8 cellular contexts compared by ENCODE assay signal in genomic region chr1:2466834-2467554, GRCh38. TPM values are rescaled to one million over a fixed set of nuclear protein-coding genes. Genes with fewer than 3 reads are reported as not detected.
DNase-seq lines count a peak whose midpoint lies in the region; ATAC-seq, FAIRE-seq and TF ChIP-seq lines count a peak whose summit lies in the region.
"Had no signal": no experiment of that assay in that cellular context is flagged by ENCODE, and none has a peak within 500 bp of the region (broad histone marks: within the 10 kb centered on the region; RNA-seq: fewer than 3 reads in every experiment).

No MANE protein-coding gene starts in this region.

- peak overlapping the region; percentile 14; the same call in 1 of the 2 replicates for H3K4me3 ChIP-seq in H7 (ENCODE audit: insufficient read depth, low read depth, low read length)
- no peak overlapping the region for H3K4me3 ChIP-seq in RWPE2 (ENCODE audit: severe bottlenecking)
- no peak overlapping the region for H3K4me3 ChIP-seq in K562

- H3K9ac ChIP-seq in K562 (ENCODE audit: insufficient read depth in 1 of 2, low read depth in 2 of 2, low read length in 2 of 2): no peak overlapping the region

- TF ChIP-seq RAD21 in K562 (CRISPR knock-in tag; conservative IDR thresholded peaks at IDR 0.05 in 1 of 2, IDR thresholded peaks at IDR 0.05 in 1 of 2): no peak

- CTCF ChIA-PET in K562 (lab: Yijun Ruan, JAX; ENCODE audit: low intra/inter-chr PET ratio): no interaction called here

- in situ Hi-C loops in K562 (cut with MboI): no loop called here

- BruUV-seq in K562 (replicated peaks; lab: Mats Ljungman, UMichigan): no TSS peak

- no peaks in the 10 kb centered on the region for H3K9me3 ChIP-seq in RWPE2 (ENCODE audit: severe bottlenecking)
- no peaks in the 10 kb centered on the region for H3K9me3 ChIP-seq in K562 (replicated peaks; ENCODE audit: control insufficient read depth, insufficient read depth, low read depth, low read length)

- H3K9me1 ChIP-seq in K562 (ENCODE audit: control insufficient read depth, insufficient read depth, low read length): no peaks in the 10 kb centered on the region

- peaks cover 47% of the 10 kb centered on the region for H4K20me1 ChIP-seq in K562 (replicated peaks; ENCODE audit: control insufficient read depth, insufficient read depth, low read length)

- H2AFZ ChIP-seq in K562 (ENCODE audit: low read depth, low read length): no peak overlapping the region

- no peak for TF ChIP-seq CTCF in RWPE2 (IDR thresholded peaks at IDR 0.05; ENCODE audit: poor library complexity, severe bottlenecking)
- no peak for TF ChIP-seq CTCF in K562 (IDR thresholded peaks at IDR 0.05 in 2 of 3, conservative IDR thresholded peaks at IDR 0.05 in 1 of 3; ENCODE audit: insufficient read depth in 2 of 3, low read depth in 1 of 3, low read length in 3 of 3)

- 0% methylated on average over 20 of the region's 36 CpGs for WGBS in K562 (ENCODE audit: insufficient coverage, low coverage, missing lambda C conversion rate)

- H3K79me2 ChIP-seq in K562 (ENCODE audit: control insufficient read depth, insufficient read depth, low read length): no peaks in the 10 kb centered on the region

- TF ChIP-seq POLR2A in K562 (conservative IDR thresholded peaks at IDR 0.05): no peak

- no peaks in the 10 kb centered on the region for H3K27me3 ChIP-seq in H7 (ENCODE audit: control insufficient read depth, insufficient read depth, low read length)
- H3K27me3 ChIP-seq in RWPE2 (ENCODE audit: insufficient read depth, poor library complexity, severe bottlenecking): no peaks in the 10 kb centered on the region
- peaks cover 12 to 76% of the 10 kb centered on the region in 2 experiments; a peak in 3 of 5 replicates for H3K27me3 ChIP-seq in K562 (ENCODE audit: control insufficient read depth in 2 of 2, insufficient read depth in 2 of 2, low read length in 2 of 2)

- ATAC-seq in RWPE2 (ENCODE audit: low read depth): no peak
- ATAC-seq in K562: peak; percentile 87

- peak overlapping the region; percentile 17 for H3K27ac ChIP-seq in RWPE2 (ENCODE audit: poor library complexity, severe bottlenecking)
- H3K27ac ChIP-seq in K562 (ENCODE audit: extremely low read depth, low read depth, low read length): no peak overlapping the region

- no peak overlapping the region for H3K4me2 ChIP-seq in K562 (ENCODE audit: insufficient read depth, low read length)

- H3K4me1 ChIP-seq in RWPE2 (ENCODE audit: insufficient read depth, poor library complexity, severe bottlenecking) (peaks cover 27% of the 10 kb centered on the region), K562 (replicated peaks in 1 of 2; ENCODE audit: control insufficient read depth in 2 of 2, insufficient read depth in 2 of 2, low read length in 2 of 2) (peaks cover 0 to 61% of the 10 kb centered on the region in 2 experiments; a peak in 2 of 5 replicates)

- intact Hi-C loops in K562 (cut with micrococcal nuclease): no loop called here

- no peak for TF ChIP-seq EP300 in K562 (IDR thresholded peaks at IDR 0.05; ENCODE audit: low read length)

- H3K36me3 ChIP-seq in H7 (replicated peaks; ENCODE audit: control insufficient read depth, insufficient read depth, low read length) (no peaks in the 10 kb centered on the region), RWPE2 (ENCODE audit: low read depth) (no peaks in the 10 kb centered on the region), K562 (ENCODE audit: control insufficient read depth, insufficient read depth, low read length) (no peaks in the 10 kb centered on the region)

- FAIRE-seq in K562 (lab: Jason Lieb, UNC): no peak

- POLR2A ChIA-PET in K562 (lab: Yijun Ruan, JAX): interaction anchor here (1.1 to 1.4 kb wide), 2 partner anchors 11 to 22 kb away, joined by 3 to 4 read pairs; no protein-coding TSS in a partner anchor

- no peak for DNase-seq in H7
- no peak for DNase-seq in RWPE2 (ENCODE audit: low spot score)
- peak; percentile 60 to 93 (median 89) for DNase-seq in K562 (ENCODE audit: extremely low read depth in 1 of 4, low spot score in 3 of 4)
- peak; percentile 49 for DNase-seq in stimulated activated CD4-positive, alpha-beta T cell treated with anti-CD3 and anti-CD28 coated beads, Interleukin-15, amount 100 ng/mL, for 24 hours
- no peak for DNase-seq in NCI-H1105 (lab: John Stamatoyannopoulos, UW)
- DNase-seq in ureter (ENCODE audit: low spot score): no peak
- DNase-seq in NCI-H2029 treated with DMSO at 0.1 percent for 48 hours (lab: John Stamatoyannopoulos, UW): no peak
- DNase-seq: hippocampal formation had no signal

TF ChIP-seq in K562, 482 proteins besides CTCF, POLR2A, EP300 and RAD21 (continues in another document):
- TF ChIP-seq ZBTB7A (IDR thresholded peaks at IDR 0.05; ENCODE audit: borderline replicate concordance, control insufficient read depth, low read depth, low read length): peak; percentile 40; the same call in 1 of the 2 replicates
- TF ChIP-seq FOXM1 (IDR thresholded peaks at IDR 0.05; ENCODE audit: low read depth): 0 out of 2 replicates have a peak, but pooled peaks have one; percentile 40
- TF ChIP-seq FOXM1 (CRISPR knock-in tag; IDR thresholded peaks at IDR 0.05; ENCODE audit: low read depth): no peak
- peak; percentile 25; the same call in 1 of the 2 replicates for TF ChIP-seq XRCC5 (IDR thresholded peaks at IDR 0.05; ENCODE audit: low read depth, low read length)
- TF ChIP-seq HNRNPL (IDR thresholded peaks at IDR 0.05; ENCODE audit: low read depth, low read length): peak; percentile 52; the same call in 1 of the 2 replicates
- peak in 1 of 2 experiments; percentile 56; a peak in 1 of 4 replicates for TF ChIP-seq MAZ (CRISPR knock-in tag; conservative IDR thresholded peaks at IDR 0.05 in 1 of 2, IDR thresholded peaks at IDR 0.05 in 1 of 2)

RNA-seq across cellular contexts. Expression of gene PLCH2, which starts 9.1 kb away (rescaled TPM):
- total RNA-seq in H7 (2014; rRNA removed; shearing (Covaris generic)): 0.24 and 0.37 TPM in 2 replicates
- 0.07 TPM in 1 of 2 replicates, not detected in the other for total RNA-seq in K562 (2011; cell fraction: chromatin; rRNA removed; ENCODE audit: low replicate concordance)
- total RNA-seq in K562 (2011; cell fraction: nucleolus; rRNA removed): not detected in 2 replicates
- not detected in 2 replicates for total RNA-seq in K562 (2011; cell fraction: nucleoplasm; rRNA removed)
- total RNA-seq in K562 (2014; rRNA removed) (not detected in 2 replicates), K562 (2014; rRNA removed; fragmentation: Illumina TruSeq; extraction: Trizol) (not detected in 2 replicates), K562 (2015; rRNA removed; fragmentation: Illumina TruSeq; extraction: Trizol) (not detected in 2 replicates), K562 (2021) (0.04 and 0.16 TPM in 2 replicates), ureter (90.0 TPM)
- polyA plus RNA-seq in K562 (2011; rRNA removed) (not detected in 2 replicates), K562 (2014; fragmentation: Illumina TruSeq; extraction: Trizol) (not detected in 2 replicates), K562 (2014; fragmentation: Nextera tagmentation; extraction: Ambion mirVana) (not detected), K562 (2014; rRNA removed) (not detected in 2 replicates)
- not detected in 2 replicates for polyA plus RNA-seq in K562 (2011; cell fraction: cytosol; rRNA removed)
- 0.01 and 0.04 TPM in 2 replicates for polyA plus RNA-seq in K562 (2011; cell fraction: nucleus; rRNA removed)
- not detected in 2 replicates for polyA plus RNA-seq in K562 (2012)
- not detected in 2 replicates for polyA minus RNA-seq in K562 (2011; rRNA and poly(A)+ RNA removed)
- polyA minus RNA-seq in K562 (2011; cell fraction: cytosol; rRNA and poly(A)+ RNA removed): not detected in 2 replicates
- polyA minus RNA-seq in K562 (2011; cell fraction: nucleus; rRNA and poly(A)+ RNA removed): not detected in 2 replicates

RNA-seq across cellular contexts. Expression of gene PEX10, which starts 54.6 kb away (rescaled TPM):
- 75.9 and 89.6 TPM in 2 replicates for total RNA-seq in H7 (2014; rRNA removed; shearing (Covaris generic))
- total RNA-seq in K562 (2011; cell fraction: chromatin; rRNA removed; ENCODE audit: low replicate concordance): 13.3 and 27.8 TPM in 2 replicates
- total RNA-seq in K562 (2011; cell fraction: nucleolus; rRNA removed): 23.4 and 30.4 TPM in 2 replicates
- total RNA-seq in K562 (2011; cell fraction: nucleoplasm; rRNA removed): 18.3 and 19.9 TPM in 2 replicates
- total RNA-seq in K562 (2014; rRNA removed): 24.5 and 26.2 TPM in 2 replicates
- 5.6 and 5.7 TPM in 2 replicates for total RNA-seq in K562 (2014; rRNA removed; fragmentation: Illumina TruSeq; extraction: Trizol)
- total RNA-seq in K562 (2015; rRNA removed; fragmentation: Illumina TruSeq; extraction: Trizol): 8.4 and 9.3 TPM in 2 replicates
- total RNA-seq in K562 (2021): 18.2 and 18.7 TPM in 2 replicates
- 8.7 and 9.4 TPM in 2 replicates for polyA plus RNA-seq in K562 (2011; rRNA removed)
- polyA plus RNA-seq in K562 (2011; cell fraction: cytosol; rRNA removed): 9.6 and 19.3 TPM in 2 replicates
- polyA plus RNA-seq in K562 (2011; cell fraction: nucleus; rRNA removed): 18.8 and 28.5 TPM in 2 replicates
- polyA plus RNA-seq in K562 (2012): 9.3 and 13.4 TPM in 2 replicates
- polyA plus RNA-seq in K562 (2014; fragmentation: Illumina TruSeq; extraction: Trizol): 6.4 and 10.6 TPM in 2 replicates
- under 1 TPM; 0.03 to 0.11 TPM for polyA plus RNA-seq in K562 (2014; fragmentation: Nextera tagmentation; extraction: Ambion mirVana)
- polyA plus RNA-seq in K562 (2014; rRNA removed): 18.8 and 22.5 TPM in 2 replicates
- polyA minus RNA-seq in K562 (2011; rRNA and poly(A)+ RNA removed): 3.5 and 3.9 TPM in 2 replicates
- 5.4 and 14.7 TPM in 2 replicates for polyA minus RNA-seq in K562 (2011; cell fraction: cytosol; rRNA and poly(A)+ RNA removed)
- 11.1 and 14.0 TPM in 2 replicates for polyA minus RNA-seq in K562 (2011; cell fraction: nucleus; rRNA and poly(A)+ RNA removed)
- 30.7 TPM for total RNA-seq in ureter

RNA-seq across cellular contexts. Expression of gene PANK4, which starts 59.4 kb away (rescaled TPM):
- 62.5 and 79.0 TPM in 2 replicates for total RNA-seq in H7 (2014; rRNA removed; shearing (Covaris generic))
- 114 and 307 TPM in 2 replicates for total RNA-seq in K562 (2011; cell fraction: chromatin; rRNA removed; ENCODE audit: low replicate concordance)
- total RNA-seq in K562 (2011; cell fraction: nucleolus; rRNA removed): 194 and 202 TPM in 2 replicates
- 119 and 146 TPM in 2 replicates for total RNA-seq in K562 (2011; cell fraction: nucleoplasm; rRNA removed)
- 39.6 and 50.7 TPM in 2 replicates for total RNA-seq in K562 (2014; rRNA removed)
- total RNA-seq in K562 (2014; rRNA removed; fragmentation: Illumina TruSeq; extraction: Trizol): 15.3 and 19.2 TPM in 2 replicates
- 29.7 and 32.0 TPM in 2 replicates for total RNA-seq in K562 (2015; rRNA removed; fragmentation: Illumina TruSeq; extraction: Trizol)
- total RNA-seq in K562 (2021): 55.6 and 61.3 TPM in 2 replicates
- polyA plus RNA-seq in K562 (2011; rRNA removed): 23.3 and 39.3 TPM in 2 replicates
- polyA plus RNA-seq in K562 (2011; cell fraction: cytosol; rRNA removed): 21.3 and 25.3 TPM in 2 replicates
- polyA plus RNA-seq in K562 (2011; cell fraction: nucleus; rRNA removed): 181 and 249 TPM in 2 replicates
- 28.4 and 32.3 TPM in 2 replicates for polyA plus RNA-seq in K562 (2012)
- 31.5 and 31.8 TPM in 2 replicates for polyA plus RNA-seq in K562 (2014; fragmentation: Illumina TruSeq; extraction: Trizol)
- polyA plus RNA-seq in K562 (2014; fragmentation: Nextera tagmentation; extraction: Ambion mirVana): 1 to 10 TPM in 1 of 2 experiments, under 1 TPM in 1; 0.93 to 1.4 TPM
- polyA plus RNA-seq in K562 (2014; rRNA removed): 41.3 and 42.3 TPM in 2 replicates
- 22.3 and 22.4 TPM in 2 replicates for polyA minus RNA-seq in K562 (2011; rRNA and poly(A)+ RNA removed)
- polyA minus RNA-seq in K562 (2011; cell fraction: cytosol; rRNA and poly(A)+ RNA removed): 35.2 and 42.6 TPM in 2 replicates
- 116 and 142 TPM in 2 replicates for polyA minus RNA-seq in K562 (2011; cell fraction: nucleus; rRNA and poly(A)+ RNA removed)
- 29.9 TPM for total RNA-seq in ureter

Comparison
In these comparisons a context has a peak if more than half of its experiments do, and no peak if none do; other contexts are left out.
1. DNase-seq: peak in K562 (4 of 4) and stimulated activated CD4-positive, alpha-beta T cell treated with anti-CD3 and anti-CD28 coated beads, Interleukin-15, amount 100 ng/mL, for 24 hours (single experiment); none in H7 (single experiment), RWPE2 (single experiment), NCI-H1105 (single experiment), ureter (single experiment) and NCI-H2029 treated with DMSO at 0.1 percent for 48 hours (single experiment).
2. RNA of gene PLCH2, which starts 9.1 kb away (total RNA-seq): 90.0 TPM in ureter (single experiment); 0.24 to 0.37 TPM in H7 and 0.04 to 0.16 TPM in K562; every median in the first group is over 10 times any median in the second.